Comparison of ENCODE assay signal across 1 cellular context in the genomic region with DNA sequence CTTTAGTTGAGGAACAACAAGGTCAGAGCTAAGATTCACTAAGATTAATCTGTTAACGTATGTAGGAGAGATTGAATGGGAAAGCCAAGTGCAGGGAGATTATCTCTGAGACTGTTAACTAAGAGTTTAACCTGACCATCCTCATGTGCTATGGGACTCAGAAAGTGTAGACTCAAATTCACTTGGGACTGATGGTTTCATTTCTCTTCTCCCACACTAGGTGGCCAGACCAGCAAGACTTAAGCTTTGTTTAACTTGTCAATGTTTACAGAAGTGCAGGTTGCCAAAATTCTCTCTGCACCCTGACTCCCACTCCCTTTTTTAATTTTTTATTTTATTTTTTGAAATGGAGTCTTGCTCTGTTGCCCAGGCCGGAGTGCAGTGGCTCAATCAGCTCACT.
TF ChIP-seq lines count a peak whose summit lies in the region.

No MANE protein-coding gene starts in this region.

TF ChIP-seq in K562, 482 proteins besides CTCF, POLR2A, EP300 and RAD21 (continued from another document):
- TF ChIP-seq CTCFL (IDR thresholded peaks at IDR 0.05; ENCODE audit: borderline replicate concordance, insufficient read depth, low read depth, low read length, poor library complexity, severe bottlenecking): peak; percentile 17
- TF ChIP-seq ZNF121 (CRISPR knock-in tag; conservative IDR thresholded peaks at IDR 0.05): peak; percentile 34
- no peak for TF ChIP-seq PTTG1 (tag; IDR thresholded peaks at IDR 0.05; ENCODE audit: low read depth)
- no peak for TF ChIP-seq RFX5 (IDR thresholded peaks at IDR 0.05; ENCODE audit: low read depth, low read length)
